ENCODE assay signal across 29 cellular contexts in the genomic region with DNA sequence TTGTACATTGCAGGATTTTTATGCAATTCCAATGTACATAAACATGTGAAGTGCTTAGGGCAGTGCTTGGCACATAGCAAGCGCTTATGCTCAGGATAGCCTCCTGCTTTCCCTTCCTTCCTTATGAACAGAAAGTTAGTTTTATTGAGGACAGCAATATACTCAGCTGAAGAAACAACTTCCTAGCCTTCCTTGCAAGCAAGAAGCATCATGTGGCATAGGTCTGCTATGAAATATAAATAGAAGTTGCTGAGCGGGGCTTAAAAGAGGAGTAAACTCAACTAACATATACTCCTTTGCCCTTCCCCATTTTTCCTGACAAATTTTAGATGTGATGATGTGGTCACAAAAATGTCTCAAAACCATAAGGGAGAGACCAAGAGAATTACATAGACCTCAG.
DNase-seq lines count a peak whose midpoint lies in the region; ATAC-seq and TF ChIP-seq lines count a peak whose summit lies in the region.
"Had no signal": no experiment of that assay in that cellular context is flagged by ENCODE, and none has a peak within 500 bp of the region (broad histone marks: within the 10 kb centered on the region; RNA-seq: fewer than 3 reads in every experiment).

No MANE protein-coding gene starts in this region.

- intact Hi-C loops in Right ventricle myocardium inferior (cut with DNase I): no loop called here
- intact Hi-C loops in left cardiac atrium (cut with DNase I): loop anchor here in 1 of 2 donors (10.0 kb wide), 1 partner anchor 770 kb away; no protein-coding TSS in a partner anchor
- intact Hi-C loops in psoas muscle (cut with DNase I): loop anchor here (10.0 kb wide), 2 partner anchors 120 to 190 kb away; no protein-coding TSS in a partner anchor

- H3K27ac ChIP-seq in psoas muscle (peak overlapping the region; percentile 21), foreskin keratinocyte (no peak overlapping the region)
- H3K27ac ChIP-seq in effector memory CD4-positive, alpha-beta T cell (ENCODE audit: insufficient read depth, low read length, poor library complexity, severe bottlenecking): no peak overlapping the region
- H3K27ac ChIP-seq: HL-60, PC-9, SJSA1 had no signal

- H3K4me3 ChIP-seq in psoas muscle: no peak overlapping the region
- no peak overlapping the region for H3K4me3 ChIP-seq in effector memory CD4-positive, alpha-beta T cell (ENCODE audit: insufficient read depth, low read depth, low read length, poor library complexity, severe bottlenecking)
- H3K4me3 ChIP-seq: K562, PC-9, SJSA1 had no signal

- ATAC-seq in Right ventricle myocardium inferior: peak; percentile 26
- ATAC-seq in left cardiac atrium: no peak
- peak in 3 of 4 donors; percentile 31 to 46 (median 44) for ATAC-seq in psoas muscle
- no peak for ATAC-seq in foreskin keratinocyte
- ATAC-seq: HCT116, K562 had no signal

- no peak for TF ChIP-seq CTCF in psoas muscle (IDR thresholded peaks at IDR 0.05)
- TF ChIP-seq CTCF in foreskin keratinocyte (conservative IDR thresholded peaks at IDR 0.05): no peak

- no peaks in the 10 kb centered on the region for H3K9me3 ChIP-seq in psoas muscle
- no peaks in the 10 kb centered on the region for H3K9me3 ChIP-seq in effector memory CD4-positive, alpha-beta T cell (ENCODE audit: control insufficient read depth, low read length)
- H3K9me3 ChIP-seq: BE2C, SJSA1 had no signal

- H3K36me3 ChIP-seq in psoas muscle (ENCODE audit: insufficient read depth in 1 of 2, low read depth in 1 of 2): no peaks in the 10 kb centered on the region
- no peaks in the 10 kb centered on the region for H3K36me3 ChIP-seq in effector memory CD4-positive, alpha-beta T cell (ENCODE audit: control insufficient read depth, insufficient read depth, low read length)
- H3K36me3 ChIP-seq: BE2C, SJSA1 had no signal

- DNase-seq in Right ventricle myocardium inferior (ENCODE audit: missing footprints): no peak
- DNase-seq in left cardiac atrium: no peak
- DNase-seq in medulla oblongata (ENCODE audit: extremely low spot score): peak; percentile 41
- DNase-seq in psoas muscle: no peak
- DNase-seq in activated CD4-positive, CD25-positive, alpha-beta regulatory T cell (lab: John Stamatoyannopoulos, UW): no peak
- no peak for DNase-seq in activated CD8-positive, alpha-beta memory T cell treated with anti-CD3 and anti-CD28 coated beads for 24 hours
- no peak for DNase-seq in foreskin keratinocyte
- no peak for DNase-seq in effector memory CD4-positive, alpha-beta T cell
- DNase-seq: 8988T; ACHN; BE2C; Calu3; CD8-positive, alpha-beta memory T cell; DMS153; Kasumi-1; MV-4-11; NCI-H1105; NCI-H1436 treated with DMSO at 0.1 percent for 48 hours; NCI-H1930; NCI-H2107; NCI-H446; NCI-H524 treated with DMSO at 0.1 percent for 48 hours; NCI-H82; PC-9; Right ventricle myocardium superior had no signal

- H3K4me1 ChIP-seq in psoas muscle (peaks cover 26% of the 10 kb centered on the region), foreskin keratinocyte (peaks cover 6% of the 10 kb centered on the region)
- H3K4me1 ChIP-seq in effector memory CD4-positive, alpha-beta T cell (ENCODE audit: control insufficient read depth, insufficient read depth, low read length, poor library complexity, severe bottlenecking): no peaks in the 10 kb centered on the region
- H3K4me1 ChIP-seq: BE2C, SJSA1 had no signal

- H3K27me3 ChIP-seq in psoas muscle (ENCODE audit: insufficient read depth in 3 of 3, low read length in 2 of 3) (no peaks in the 10 kb centered on the region), foreskin keratinocyte (no peaks in the 10 kb centered on the region)
- H3K27me3 ChIP-seq in effector memory CD4-positive, alpha-beta T cell (replicated peaks; ENCODE audit: control insufficient read depth, insufficient read depth, low read length, poor library complexity, severe bottlenecking): no peaks in the 10 kb centered on the region
- H3K27me3 ChIP-seq: BE2C, SJSA1 had no signal

- WGBS in psoas muscle, 3 donors: 60 to 80% (median 68%) methylated on average over 2 of the region's 2 CpGs

Comparison
In these comparisons a context has a peak if more than half of its experiments do, and no peak if none do; other contexts are left out.
1. ATAC-seq: peak in Right ventricle myocardium inferior (single experiment) and psoas muscle (3 of 4); none in left cardiac atrium (0 of 2) and foreskin keratinocyte (single experiment).